Comparison of ENCODE assay signal across 18 cellular contexts in the genomic region with DNA sequence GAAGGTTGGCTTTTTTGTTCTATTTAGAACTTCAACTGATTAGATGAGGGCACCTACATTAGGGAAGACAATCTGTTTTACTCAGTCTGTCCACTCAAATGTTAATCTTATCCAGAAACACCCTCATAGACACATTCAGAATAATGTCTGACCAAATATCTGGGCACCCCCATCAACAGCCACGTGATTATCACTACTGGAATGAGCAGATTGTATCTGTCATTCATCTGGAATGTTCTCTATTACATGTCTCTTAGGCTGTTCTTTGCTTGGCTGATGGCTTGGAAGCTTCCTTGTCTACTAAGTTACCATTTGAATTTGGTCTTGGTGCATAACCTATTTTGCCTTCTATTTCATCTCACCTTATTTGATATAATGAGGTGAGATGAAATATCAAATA. TPM values are rescaled to one million over a fixed set of nuclear protein-coding genes. Genes with fewer than 3 reads are reported as not detected.
DNase-seq lines count a peak whose midpoint lies in the region; ATAC-seq, FAIRE-seq and TF ChIP-seq lines count a peak whose summit lies in the region.
"Had no signal": no experiment of that assay in that cellular context is flagged by ENCODE, and none has a peak within 500 bp of the region (broad histone marks: within the 10 kb centered on the region; RNA-seq: fewer than 3 reads in every experiment).

No MANE protein-coding gene starts in this region.

- TF ChIP-seq CTCF in HFFc6 (IDR thresholded peaks at IDR 0.05) (no peak), foreskin fibroblast (IDR thresholded peaks at IDR 0.05; ENCODE audit: low read depth, low read length) (no peak)

- no peaks in the 10 kb centered on the region for H3K9me3 Mint-ChIP-seq in HFFc6
- H3K9me3 Mint-ChIP-seq: effector memory CD8-positive, alpha-beta T cell had no signal

- peak; percentile 74 for FAIRE-seq in urothelium cell line (lab: Jason Lieb, UNC)

- peaks cover 10% of the 10 kb centered on the region for H3K4me1 Mint-ChIP-seq in HFFc6 (ENCODE audit: low read depth)

- H3K4me3 Mint-ChIP-seq in HFFc6 = no peak overlapping the region
- H3K4me3 Mint-ChIP-seq: effector memory CD8-positive, alpha-beta T cell had no signal

- DNase-seq in HFFc6 (peak; percentile 33), amniotic epithelial cell (ENCODE audit: low read depth) (peak; percentile 48), foreskin fibroblast (peak; percentile 29 to 71), urothelium cell line (ENCODE audit: low spot score) (no peak), NCI-H69 (lab: John Stamatoyannopoulos, UW) (no peak)
- DNase-seq in activated CD8-positive, alpha-beta memory T cell treated with anti-CD3 and anti-CD28 coated beads, Interleukin-2, amount 50 U/mL, for 4 hours = no peak
- DNase-seq: cerebellar nuclear complex; effector memory CD8-positive, alpha-beta T cell; foreskin melanocyte; mucosa of descending colon; NCI-H1417; NCI-H2171 treated with DMSO at 0.1 percent for 48 hours; NCI-H774; stomach; T-helper 9 cell had no signal

- H3K4me3 ChIP-seq in foreskin fibroblast (ENCODE audit: low read depth in 1 of 2, low read length in 2 of 2) = no peak overlapping the region
- H3K4me3 ChIP-seq: mucosa of descending colon, stomach had no signal

- no peaks in the 10 kb centered on the region for H3K36me3 Mint-ChIP-seq in HFFc6 (ENCODE audit: low read depth)

- no peak overlapping the region for H3K27ac Mint-ChIP-seq in HFFc6
- H3K27ac Mint-ChIP-seq: effector memory CD8-positive, alpha-beta T cell had no signal

- ATAC-seq in HG02571 (IDR thresholded peaks at IDR 0.05; ENCODE audit: unreplicated experiment) = no peak
- ATAC-seq: activated CD4-positive, CD25-positive, alpha-beta regulatory T cell treated with anti-CD3 and anti-CD28 coated beads, Interleukin-2, amount 50 U/mL, for 24 hours; effector memory CD8-positive, alpha-beta T cell; mucosa of descending colon; sciatic nerve had no signal

- H3K27me3 Mint-ChIP-seq in HFFc6 (ENCODE audit: insufficient read depth) = peaks cover 43% of the 10 kb centered on the region

RNA-seq across cellular contexts. Expression of a gene that starts 15.7 kb away (rescaled TPM):
- 10 to 100 TPM; 14.2 to 17.9 (median 16.3) TPM for total RNA-seq in HFFc6 (2021; fragmentation: NEBNext Ultra II Directional; extraction: Animal tissue kit (Norgen Biotek cat#: 25700))

Comparison
In these comparisons a context has a peak if more than half of its experiments do, and no peak if none do; other contexts are left out.
1. DNase-seq: peak in HFFc6 (single experiment), amniotic epithelial cell (single experiment) and foreskin fibroblast (2 of 2); none in urothelium cell line (single experiment), NCI-H69 (single experiment) and activated CD8-positive, alpha-beta memory T cell treated with anti-CD3 and anti-CD28 coated beads, Interleukin-2, amount 50 U/mL, for 4 hours (single experiment).